8 cellular contexts compared by ENCODE assay signal in genomic region chr4:10018818-10019438, GRCh38. TPM values are rescaled to one million over a fixed set of nuclear protein-coding genes. Genes with fewer than 3 reads are reported as not detected.
DNase-seq lines count a peak whose midpoint lies in the region; ATAC-seq, FAIRE-seq and TF ChIP-seq lines count a peak whose summit lies in the region.

No MANE protein-coding gene starts in this region.

- peaks cover 16% of the 10 kb centered on the region for H3K36me3 ChIP-seq in mammary epithelial cell (ENCODE audit: insufficient read depth, low read length)
- no peaks in the 10 kb centered on the region for H3K36me3 ChIP-seq in small intestine (ENCODE audit: control insufficient read depth in 2 of 2, insufficient read depth in 2 of 2, low read length in 2 of 2)

- H3K9ac ChIP-seq in mammary epithelial cell (ENCODE audit: insufficient read depth, low read length) = peak overlapping the region; percentile 72

- TF ChIP-seq CTCF in WI38 (IDR thresholded peaks at IDR 0.05; ENCODE audit: low read depth, low read length) = peak; percentile 48
- peak; percentile 88 to 98 for TF ChIP-seq CTCF in mammary epithelial cell (conservative IDR thresholded peaks at IDR 0.05 in 1 of 2, IDR thresholded peaks at IDR 0.05 in 1 of 2; ENCODE audit: extremely low read depth in 1 of 2, insufficient read depth in 1 of 2, low read depth in 1 of 2, low read length in 2 of 2)

- ATAC-seq in GM18499 (IDR thresholded peaks at IDR 0.05; ENCODE audit: insufficient read depth, unreplicated experiment) (peak; percentile 85), HG02885 (IDR thresholded peaks at IDR 0.05; ENCODE audit: poor library complexity, unreplicated experiment) (peak; percentile 97)

- H3K9me3 ChIP-seq in mammary epithelial cell (replicated peaks; ENCODE audit: insufficient read depth, low read length) = no peaks in the 10 kb centered on the region
- no peaks in the 10 kb centered on the region for H3K9me3 ChIP-seq in small intestine (ENCODE audit: control insufficient read depth, low read depth)

- BruUV-seq in mammary epithelial cell (replicated peaks; lab: Mats Ljungman, UMichigan) = TSS peak; percentile 35

- in situ Hi-C loops in mammary epithelial cell (cut with MboI; ENCODE audit: low sequenced_read_pairs in 2 of 2) = loop anchor here (5.0 kb wide), 2 partner anchors 43 to 257 kb away; no protein-coding TSS in a partner anchor

- no peak for FAIRE-seq in small intestine (lab: Jason Lieb, UNC)

- H3K4me2 ChIP-seq in mammary epithelial cell (ENCODE audit: insufficient read depth, low read depth, low read length) = peak overlapping the region; percentile 85

- WGBS in mammary epithelial cell (ENCODE audit: low coverage, missing lambda C conversion rate) = 4% methylated on average over 26 of the region's 51 CpGs
- 1 to 7% (median 2%) methylated on average over 46 to 51 of the region's 51 CpGs for WGBS in small intestine, 3 donors

- H2AFZ ChIP-seq in mammary epithelial cell (ENCODE audit: low read depth, low read length) = peak overlapping the region; percentile 86

- peak; percentile 94 for DNase-seq in NCI-H2029 (lab: John Stamatoyannopoulos, UW)
- peak; percentile 94 for DNase-seq in mammary epithelial cell
- DNase-seq in iPS-NIHi11 (ENCODE audit: low spot score) = peak; percentile 97
- DNase-seq in small intestine = peak; percentile 93
- no peak for DNase-seq in HuH-7 (ENCODE audit: low spot score)

- H3K27ac ChIP-seq in mammary epithelial cell (ENCODE audit: insufficient read depth, low read depth, low read length) = peak overlapping the region; percentile 72
- peak overlapping the region; percentile 84 to 91 for H3K27ac ChIP-seq in small intestine (ENCODE audit: low read depth in 1 of 2, low read length in 1 of 2)

- dilution Hi-C loops in mammary epithelial cell (cut with HindIII; ENCODE audit: low sequenced_read_pairs) = no loop called here

- H3K4me3 ChIP-seq in WI38 (ENCODE audit: low read depth, low read length) (peak overlapping the region; percentile 34), mammary epithelial cell (replicated peaks in 1 of 3; ENCODE audit: insufficient read depth in 1 of 3, low read depth in 2 of 3, low read length in 3 of 3) (peak overlapping the region; percentile 49 to 88 (median 50)), small intestine (ENCODE audit: low read depth in 1 of 2, low read length in 2 of 2) (peak overlapping the region; percentile 9 to 43)

- CTCF ChIA-PET in mammary epithelial cell (lab: Charles Lee; ENCODE audit: low non-redundant PET) = interaction anchor here (0.5 to 0.8 kb wide), 5 partner anchors 13 to 254 kb away, joined by 3 to 24 read pairs (median 4); no protein-coding TSS in a partner anchor

- H3K27me3 ChIP-seq in mammary epithelial cell (ENCODE audit: insufficient read depth, low read length) (no peaks in the 10 kb centered on the region), small intestine (ENCODE audit: control insufficient read depth in 2 of 2, insufficient read depth in 2 of 2, low read length in 2 of 2) (no peaks in the 10 kb centered on the region)

- peaks cover 80% of the 10 kb centered on the region for H3K79me2 ChIP-seq in mammary epithelial cell (ENCODE audit: insufficient read depth, low read length)

- intact Hi-C loops in mammary epithelial cell (cut with micrococcal nuclease) = loop anchor here (1.0 to 2.0 kb wide), 5 partner anchors 13 to 256 kb away; no protein-coding TSS in a partner anchor

- no peaks in the 10 kb centered on the region for H4K20me1 ChIP-seq in mammary epithelial cell (ENCODE audit: insufficient read depth, low read length)

- H3K4me1 ChIP-seq in mammary epithelial cell (ENCODE audit: insufficient read depth, low read length) = peaks cover 41% of the 10 kb centered on the region
- H3K4me1 ChIP-seq in small intestine (ENCODE audit: control insufficient read depth in 2 of 2, insufficient read depth in 1 of 2, low read depth in 1 of 2, low read length in 1 of 2) = no peaks in the 10 kb centered on the region

RNA-seq across cellular contexts. Expression of gene SLC2A9, which starts 2.4 kb away (rescaled TPM):
- total RNA-seq in mammary epithelial cell = 100 to 1,000 TPM in 1 of 2 donors, 10 to 100 TPM in 1; 93.2 to 163 TPM
- polyA plus RNA-seq in mammary epithelial cell (65.5 TPM), small intestine (10 to 100 TPM in 2 of 3 donors, 1 to 10 TPM in 1; 7.4 to 13.0 (median 11.7) TPM)
- polyA minus RNA-seq in mammary epithelial cell = 83.8 TPM
